Comparison of ENCODE assay signal across 1 cellular context in genomic region chr19:49086296-49086695, GRCh38.
TF ChIP-seq lines count a peak whose summit lies in the region.

No MANE protein-coding gene starts in this region.

TF ChIP-seq in H1, 55 proteins besides CTCF, POLR2A, EP300 and RAD21:
- TF ChIP-seq SIRT6 (IDR thresholded peaks at IDR 0.05; ENCODE audit: low read length) (no peak), CHD2 (IDR thresholded peaks at IDR 0.05; ENCODE audit: low read length) (no peak), ATF2 (IDR thresholded peaks at IDR 0.05; ENCODE audit: low read length) (no peak), POU5F1 (IDR thresholded peaks at IDR 0.05; ENCODE audit: low read depth, low read length) (no peak), TCF12 (IDR thresholded peaks at IDR 0.05; ENCODE audit: low read depth, low read length) (no peak), GTF2F1 (IDR thresholded peaks at IDR 0.05; ENCODE audit: borderline replicate concordance, low read depth, low read length) (no peak), NRF1 (IDR thresholded peaks at IDR 0.05; ENCODE audit: low read depth, low read length) (no peak), PHF8 (conservative IDR thresholded peaks at IDR 0.05; ENCODE audit: low read depth, low read length) (no peak), TAF7 (optimal IDR thresholded peaks at IDR 0.05; ENCODE audit: borderline replicate concordance, low read depth, low read length) (no peak), HDAC6 (IDR thresholded peaks at IDR 0.05; ENCODE audit: low read depth, low read length) (no peak), CHD7 (IDR thresholded peaks at IDR 0.05; ENCODE audit: insufficient replicate concordance, low read length) (no peak), JUN (IDR thresholded peaks at IDR 0.05; ENCODE audit: low read depth, low read length) (no peak), TEAD4 (IDR thresholded peaks at IDR 0.05; ENCODE audit: low read depth, low read length) (no peak), NANOG (IDR thresholded peaks at IDR 0.05; ENCODE audit: insufficient read depth, low read depth, low read length, poor library complexity, severe bottlenecking) (no peak), CEBPB (IDR thresholded peaks at IDR 0.05; ENCODE audit: low read depth, low read length) (no peak), CTBP2 (IDR thresholded peaks at IDR 0.05; ENCODE audit: borderline replicate concordance, insufficient read depth, insufficient read length, low read length) (no peak), BRCA1 (IDR thresholded peaks at IDR 0.05; ENCODE audit: low read depth, low read length) (no peak)
TF ChIP-seq in H1: peak in this region for 0.
